ENCODE assay signal across 26 cellular contexts in genomic region chr20:10260316-10260715, GRCh38. TPM values are rescaled to one million over a fixed set of nuclear protein-coding genes. Genes with fewer than 3 reads are reported as not detected.
"Had no signal": no experiment of that assay in that cellular context is flagged by ENCODE, and none has a peak within 500 bp of the region (broad histone marks: within the 10 kb centered on the region; RNA-seq: fewer than 3 reads in every experiment).

No MANE protein-coding gene starts in this region.

- H3K4me1 ChIP-seq: colonic mucosa, esophagus squamous epithelium had no signal

- H3K36me3 ChIP-seq: colonic mucosa, esophagus squamous epithelium, WERI-Rb-1 had no signal

- H3K27me3 ChIP-seq: body of pancreas, colonic mucosa, esophagus squamous epithelium had no signal

- H3K4me3 ChIP-seq: body of pancreas, colonic mucosa, esophagus squamous epithelium had no signal

- DNase-seq: activated B cell treated with CpG ODN at 0.5 μM for 24 hours; activated CD4-positive, alpha-beta T cell treated with anti-CD3 and anti-CD28 coated beads for 48 hours; activated CD4-positive, alpha-beta T cell treated with anti-CD3 and anti-CD28 coated beads, Interleukin-2, amount 50 U/mL, for 1 hour; activated CD4-positive, alpha-beta T cell treated with anti-CD3 and anti-CD28 coated beads, Interleukin-2, amount 50 U/mL, for 48 hours; activated CD8-positive, alpha-beta memory T cell treated with anti-CD3 and anti-CD28 coated beads for 24 hours; activated CD8-positive, alpha-beta T cell treated with anti-CD3 and anti-CD28 coated beads for 36 hours; activated effector memory CD4-positive, alpha-beta T cell treated with Interleukin-2 at 50 U/mL for 16 hours; activated gamma-delta T cell treated with Interleukin-2 at 50 U/mL for 16 hours; activated naive CD4-positive, alpha-beta T cell treated with anti-CD3 and anti-CD28 coated beads, Interleukin-2, amount 50 U/mL, for 16 hours; activated naive CD4-positive, alpha-beta T cell treated with Interleukin-2 at 50 U/mL for 16 hours; activated T-cell treated with anti-CD3 and anti-CD28 coated beads, Interleukin-2, amount 50 U/mL, for 4 hours; amniotic stem cell; anterior cingulate cortex; body of pancreas; caudate nucleus; colonic mucosa; effector CD8-positive, alpha-beta T cell; esophagus squamous epithelium; foreskin fibroblast; head of caudate nucleus; T-helper 1 cell; T-helper 17 cell; T1000; WERI-Rb-1 had no signal

- H3K9me3 ChIP-seq: body of pancreas, colonic mucosa, esophagus squamous epithelium had no signal

- H3K27ac ChIP-seq: body of pancreas, colonic mucosa, epithelial cell of prostate, esophagus squamous epithelium, WERI-Rb-1 had no signal

RNA-seq across cellular contexts. Expression of gene SNAP25, which starts 41.7 kb away (rescaled TPM):
- total RNA-seq: activated B cell treated with CpG ODN at 0.5 μM for 24 hours; activated CD8-positive, alpha-beta T cell treated with anti-CD3 and anti-CD28 coated beads for 36 hours; dermis microvascular lymphatic vessel endothelial cell; T-helper 17 cell had no signal
